18 cellular contexts compared by ENCODE assay signal in the genomic region with DNA sequence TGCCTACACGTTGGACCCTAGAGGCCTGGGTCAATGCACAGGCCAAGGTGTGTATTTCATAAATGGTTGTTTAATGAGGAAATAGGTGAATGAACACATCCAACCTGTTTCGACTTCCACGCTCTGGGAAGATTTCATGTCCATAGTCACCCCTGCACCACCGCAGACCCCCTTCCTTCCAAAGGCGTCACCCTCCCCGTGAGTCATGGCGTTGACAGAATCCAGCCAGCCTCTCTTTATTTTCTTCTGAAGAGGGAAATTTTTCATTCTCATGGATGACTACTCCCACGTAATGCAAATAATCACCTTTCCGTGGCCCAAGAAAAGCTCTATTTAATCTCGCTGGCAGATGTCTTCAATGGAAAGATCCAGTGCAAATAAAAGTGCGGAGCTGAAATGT.
DNase-seq lines count a peak whose midpoint lies in the region; ATAC-seq and TF ChIP-seq lines count a peak whose summit lies in the region.
"Had no signal": no experiment of that assay in that cellular context is flagged by ENCODE, and none has a peak within 500 bp of the region (broad histone marks: within the 10 kb centered on the region; RNA-seq: fewer than 3 reads in every experiment).

No MANE protein-coding gene starts in this region.

- TF ChIP-seq POLR2A in spleen (IDR thresholded peaks at IDR 0.05), result no peak

- H3K27me3 ChIP-seq in dorsolateral prefrontal cortex, result no peaks in the 10 kb centered on the region
- H3K27me3 ChIP-seq in spleen (replicated peaks in 1 of 7), result peaks cover 0 to 1% (median 0%) of the 10 kb centered on the region in 7 donors
- H3K27me3 ChIP-seq: BLaER1 had no signal

- TF ChIP-seq CTCF in dorsolateral prefrontal cortex (IDR thresholded peaks at IDR 0.05 in 54 of 56, conservative IDR thresholded peaks at IDR 0.05 in 2 of 56; ENCODE audit: low read depth in 1 of 56, partially characterized antibody in 56 of 56) (no peak), spleen (IDR thresholded peaks at IDR 0.05 in 8 of 11, conservative IDR thresholded peaks at IDR 0.05 in 3 of 11) (no peak)

- no peak for ATAC-seq in left lobe of liver
- ATAC-seq: HCT116 had no signal

- DNase-seq in activated effector memory CD4-positive, alpha-beta T cell treated with anti-CD3 and anti-CD28 coated beads, Interleukin-2, amount 50 U/mL, for 16 hours, result peak; percentile 1
- DNase-seq in activated effector memory CD4-positive, alpha-beta T cell treated with Interleukin-2 at 50 U/mL for 16 hours, result no peak
- DNase-seq in dorsolateral prefrontal cortex (peak in 3 of 10 donors; percentile 6 to 35 (median 18)), spleen (peak; percentile 27), SIG-M5 treated with dmso at 0.1 percent for 504 hours (lab: John Stamatoyannopoulos, UW; ENCODE audit: unreplicated experiment) (no peak), NCI-H1417 (lab: John Stamatoyannopoulos, UW) (no peak), left lobe of liver (ENCODE audit: low spot score) (no peak)
- DNase-seq: CD4-positive, CD25-positive, alpha-beta regulatory T cell; NCI-H1048; NCI-H1436 treated with DMSO at 0.1 percent for 48 hours; NCI-H2029; NCI-H446; NCI-H524 treated with DMSO at 0.1 percent for 48 hours; NCI-H774; SIG-M5 had no signal

- no peaks in the 10 kb centered on the region for H3K9me3 ChIP-seq in spleen
- H3K9me3 ChIP-seq: BLaER1 had no signal

- H3K4me1 ChIP-seq in spleen, result no peaks in the 10 kb centered on the region
- H3K4me1 ChIP-seq: BLaER1 had no signal

- intact Hi-C loops in dorsolateral prefrontal cortex (cut with DNase I) (no loop called here), spleen (cut with DNase I; ENCODE audit: low total_unique reads) (no loop called here)

- H3K27ac ChIP-seq in dorsolateral prefrontal cortex (no peak overlapping the region), spleen (no peak overlapping the region)
- H3K27ac ChIP-seq: BLaER1, KMS-11 had no signal

- H3K36me3 ChIP-seq in spleen, result no peaks in the 10 kb centered on the region
- H3K36me3 ChIP-seq: BLaER1 had no signal

- 83 to 89% (median 85%) methylated on average over 11 of the region's 11 CpGs for WGBS in spleen, 5 donors

- H3K4me3 ChIP-seq in dorsolateral prefrontal cortex (peak overlapping the region in 44 of 59 donors; percentile 4 to 58 (median 38)), spleen (no peak overlapping the region)
- H3K4me3 ChIP-seq: BLaER1 had no signal

Comparison
In these comparisons a context has a peak if more than half of its experiments do, and no peak if none do; other contexts are left out.
1. DNase-seq: peak in activated effector memory CD4-positive, alpha-beta T cell treated with anti-CD3 and anti-CD28 coated beads, Interleukin-2, amount 50 U/mL, for 16 hours (single experiment) and spleen (single experiment); none in activated effector memory CD4-positive, alpha-beta T cell treated with Interleukin-2 at 50 U/mL for 16 hours (single experiment), SIG-M5 treated with dmso at 0.1 percent for 504 hours (single experiment), NCI-H1417 (0 of 3) and left lobe of liver (single experiment).
2. H3K4me3 ChIP-seq: peak in dorsolateral prefrontal cortex (44 of 59); none in spleen (0 of 8).